12 cellular contexts compared by ENCODE assay signal in the genomic region with DNA sequence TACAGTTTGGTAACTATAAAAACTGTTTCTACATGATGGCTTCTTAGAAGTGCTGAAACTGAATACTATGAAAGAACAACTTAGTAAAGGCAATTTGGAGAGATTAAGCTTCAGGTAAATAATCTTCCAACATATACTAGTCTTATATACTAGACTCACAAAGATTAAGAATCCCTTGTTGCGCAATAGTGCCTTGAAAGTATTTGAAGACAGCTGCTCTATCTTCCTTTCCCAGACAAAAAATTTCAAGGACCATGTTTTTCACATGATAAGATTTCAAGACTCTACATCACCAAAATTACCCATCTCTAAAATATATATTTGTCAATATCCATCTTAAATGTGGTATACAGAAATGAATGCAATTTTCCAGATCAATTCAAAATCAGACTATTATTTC.
"Had no signal": no experiment of that assay in that cellular context is flagged by ENCODE, and none has a peak within 500 bp of the region (broad histone marks: within the 10 kb centered on the region; RNA-seq: fewer than 3 reads in every experiment).

No MANE protein-coding gene starts in this region.

- H3K27ac ChIP-seq: hepatocyte, left lung, neutrophil, parathyroid adenoma had no signal

- H3K9ac ChIP-seq: parathyroid adenoma had no signal

- H3K4me3 ChIP-seq: hepatocyte, left lung had no signal

- DNase-seq: activated CD4-positive, CD25-positive, alpha-beta regulatory T cell treated with anti-CD3 and anti-CD28 coated beads, Interleukin-2, amount 50 U/mL, for 72 hours; activated naive CD4-positive, alpha-beta T cell treated with anti-CD3 and anti-CD28 coated beads, Interleukin-2, amount 10 ng/mL, durations not matched to agents 7 days and 5 days; endodermal cell; left lung; mammary epithelial cell; natural killer cell; stimulated activated CD4-positive, alpha-beta T cell treated with anti-CD3 and anti-CD28 coated beads, Interleukin-12 subunit alpha, Interleukin-12 subunit beta, amount 100 ng/mL, for 4 hours; stimulated activated CD4-positive, alpha-beta T cell treated with anti-CD3 and anti-CD28 coated beads, Interleukin-2, amount 100 ng/mL, for 24 hours had no signal

- H3K4me1 ChIP-seq: parathyroid adenoma had no signal

- H3K79me2 ChIP-seq: parathyroid adenoma had no signal

- H2AFZ ChIP-seq: hepatocyte, parathyroid adenoma had no signal

- H3K27me3 ChIP-seq: hepatocyte, left lung, neutrophil had no signal

- H3K4me2 ChIP-seq: hepatocyte had no signal

- ATAC-seq: activated T-helper 17 cell treated with anti-CD3 and anti-CD28 coated beads, Interleukin-2, amount 50 U/mL, for 72 hours; natural killer cell had no signal

- H3K9me3 ChIP-seq: left lung, neutrophil had no signal
